1 cellular context compared by ENCODE assay signal in genomic region chr16:2904100-2904921, GRCh38.
TF ChIP-seq lines count a peak whose summit lies in the region.

No MANE protein-coding gene starts in this region.

TF ChIP-seq in HepG2, 621 proteins besides CTCF, POLR2A, EP300 and RAD21 (continued from another document and continues in another):
- TF ChIP-seq KIAA2018 (CRISPR knock-in tag; IDR thresholded peaks at IDR 0.05; ENCODE audit: borderline replicate concordance) (no peak), NAIF1 (CRISPR knock-in tag; IDR thresholded peaks at IDR 0.05; ENCODE audit: borderline replicate concordance) (no peak), FUBP1 (CRISPR knock-in tag; IDR thresholded peaks at IDR 0.05; ENCODE audit: borderline replicate concordance) (no peak), ZFP1 (CRISPR knock-in tag; IDR thresholded peaks at IDR 0.05) (0 out of 2 replicates have a peak, but pooled peaks have one; percentile 23), NONO (IDR thresholded peaks at IDR 0.05) (no peak), NONO (CRISPR knock-in tag; conservative IDR thresholded peaks at IDR 0.05) (peak; percentile 21; the same call in 1 of the 2 replicates), RBAK (CRISPR knock-in tag; IDR thresholded peaks at IDR 0.05) (no peak), FOXP1 (IDR thresholded peaks at IDR 0.05) (no peak), FOXP1 (CRISPR knock-in tag; IDR thresholded peaks at IDR 0.05) (no peak), ZNF724P (CRISPR knock-in tag; IDR thresholded peaks at IDR 0.05; ENCODE audit: borderline replicate concordance) (no peak), GLMP (CRISPR knock-in tag; IDR thresholded peaks at IDR 0.05; ENCODE audit: borderline replicate concordance) (no peak), ZNF234 (CRISPR knock-in tag; conservative IDR thresholded peaks at IDR 0.05) (no peak), ZNF747 (CRISPR knock-in tag; IDR thresholded peaks at IDR 0.05; ENCODE audit: borderline replicate concordance) (no peak), IRX3 (CRISPR knock-in tag; IDR thresholded peaks at IDR 0.05; ENCODE audit: borderline replicate concordance, low read depth) (no peak), FOXK2 (IDR thresholded peaks at IDR 0.05) (no peak), GTF3A (CRISPR knock-in tag; conservative IDR thresholded peaks at IDR 0.05) (peak; percentile 85; the same call in 1 of the 2 replicates), ZNF143 (CRISPR knock-in tag; IDR thresholded peaks at IDR 0.05) (0 out of 2 replicates have a peak, but pooled peaks have one; percentile 20), POGZ (CRISPR knock-in tag; IDR thresholded peaks at IDR 0.05) (peak; percentile 29; the same call in 1 of the 2 replicates), ZNF891 (CRISPR knock-in tag; IDR thresholded peaks at IDR 0.05) (peak; percentile 35; the same call in 1 of the 2 replicates), ZNF598 (CRISPR knock-in tag; IDR thresholded peaks at IDR 0.05; ENCODE audit: borderline replicate concordance) (no peak), ZNF232 (CRISPR knock-in tag; IDR thresholded peaks at IDR 0.05; ENCODE audit: borderline replicate concordance) (peak; percentile 46; the same call in 1 of the 2 replicates), SPEN (CRISPR knock-in tag; IDR thresholded peaks at IDR 0.05; ENCODE audit: low read depth) (peak; percentile 85), ZNF703 (CRISPR knock-in tag; IDR thresholded peaks at IDR 0.05; ENCODE audit: borderline replicate concordance) (no peak), ZBTB43 (CRISPR knock-in tag; conservative IDR thresholded peaks at IDR 0.05) (peak; percentile 79), TP53 (CRISPR knock-in tag; conservative IDR thresholded peaks at IDR 0.05) (no peak; the same call in 1 of the 2 replicates), KLF9 (CRISPR knock-in tag; IDR thresholded peaks at IDR 0.05; ENCODE audit: low read depth) (no peak), RBM22 (optimal IDR thresholded peaks at IDR 0.05; ENCODE audit: low read length) (no peak), ZNF326 (CRISPR knock-in tag; IDR thresholded peaks at IDR 0.05; ENCODE audit: borderline replicate concordance) (no peak), ZFP62 (CRISPR knock-in tag; IDR thresholded peaks at IDR 0.05) (no peak), ZBTB21 (CRISPR knock-in tag; IDR thresholded peaks at IDR 0.05) (no peak), ZNF318 (CRISPR knock-in tag; IDR thresholded peaks at IDR 0.05) (no peak), GPN1 (CRISPR knock-in tag; IDR thresholded peaks at IDR 0.05; ENCODE audit: borderline replicate concordance) (no peak), NCOR1 (IDR thresholded peaks at IDR 0.05; ENCODE audit: borderline replicate concordance, low read length) (no peak), CC2D1A (CRISPR knock-in tag; IDR thresholded peaks at IDR 0.05) (no peak), RAD51 (IDR thresholded peaks at IDR 0.05; ENCODE audit: borderline replicate concordance) (no peak), FOXM1 (CRISPR knock-in tag; IDR thresholded peaks at IDR 0.05) (no peak), ZZZ3 (CRISPR knock-in tag; IDR thresholded peaks at IDR 0.05; ENCODE audit: borderline replicate concordance) (peak; percentile 91; the same call in 1 of the 2 replicates), ZNF274 (CRISPR knock-in tag; IDR thresholded peaks at IDR 0.05) (no peak), ZNF292 (CRISPR knock-in tag; IDR thresholded peaks at IDR 0.05; ENCODE audit: borderline replicate concordance, low read depth) (no peak), REL (CRISPR knock-in tag; conservative IDR thresholded peaks at IDR 0.05) (peak; percentile 29; the same call in 1 of the 2 replicates), TAF1 (CRISPR knock-in tag; IDR thresholded peaks at IDR 0.05) (peak; percentile 59; the same call in 1 of the 2 replicates), TBX3 (IDR thresholded peaks at IDR 0.05; ENCODE audit: borderline replicate concordance) (no peak)
